Comparison of ENCODE assay signal across 11 cellular contexts in genomic region chr2:190964170-190964795, GRCh38. TPM values are rescaled to one million over a fixed set of nuclear protein-coding genes. Genes with fewer than 3 reads are reported as not detected.
A peak's percentile ranks its signal among the peaks of the same experiment; 100 is the strongest.
DNase-seq lines count a peak whose midpoint lies in the region; ATAC-seq and TF ChIP-seq lines count a peak whose summit lies in the region.
"Had no signal": no experiment of that assay in that cellular context is flagged by ENCODE, and none has a peak within 500 bp of the region (broad histone marks: within the 10 kb centered on the region; RNA-seq: fewer than 3 reads in every experiment).

No MANE protein-coding gene starts in this region.

- peak; percentile 56 for ATAC-seq in CD8-positive, alpha-beta T cell
- peak; percentile 24 to 47 (median 46) for ATAC-seq in natural killer cell
- ATAC-seq in GM18861 (IDR thresholded peaks at IDR 0.05; ENCODE audit: unreplicated experiment), result no peak

- H3K23ac ChIP-seq in H9 (ENCODE audit: insufficient read length, low read depth, low read length), result no peak overlapping the region

- H3K4me3 Mint-ChIP-seq in CD8-positive, alpha-beta T cell, result peak overlapping the region; percentile 13
- H3K4me3 Mint-ChIP-seq in H9 (no peak overlapping the region), natural killer cell (no peak overlapping the region)
- H3K4me3 Mint-ChIP-seq in activated naive CD8-positive, alpha-beta T cell treated with anti-CD3 and anti-CD28 coated beads for 36 hours, result no peak overlapping the region

- H3K27me3 Mint-ChIP-seq in CD8-positive, alpha-beta T cell (ENCODE audit: low read depth), result no peaks in the 10 kb centered on the region
- no peaks in the 10 kb centered on the region for H3K27me3 Mint-ChIP-seq in H9 (ENCODE audit: low read depth)
- no peaks in the 10 kb centered on the region for H3K27me3 Mint-ChIP-seq in activated naive CD8-positive, alpha-beta T cell treated with anti-CD3 and anti-CD28 coated beads for 36 hours
- no peaks in the 10 kb centered on the region for H3K27me3 Mint-ChIP-seq in natural killer cell (ENCODE audit: low read depth in 2 of 2)

- H3K27ac Mint-ChIP-seq in CD8-positive, alpha-beta T cell, result peak overlapping the region; percentile 83
- H3K27ac Mint-ChIP-seq in H9 (peak overlapping the region in 2 of 3 experiments; percentile 27 to 39; a peak in 1 of 7 replicates), natural killer cell (peak overlapping the region; percentile 84)
- H3K27ac Mint-ChIP-seq in activated naive CD8-positive, alpha-beta T cell treated with anti-CD3 and anti-CD28 coated beads for 36 hours, result peak overlapping the region; percentile 52

- no peak overlapping the region for H4K5ac ChIP-seq in H9 (ENCODE audit: insufficient read length, low read depth, low read length)

- no peak overlapping the region for H2BK5ac ChIP-seq in H9 (ENCODE audit: insufficient read length, low read length)

- no peak overlapping the region for H2BK20ac ChIP-seq in H9 (ENCODE audit: low read depth, low read length, poor library complexity, severe bottlenecking)

- H2BK12ac ChIP-seq in H9 (ENCODE audit: insufficient read length, low read depth, low read length), result no peak overlapping the region

- H3K9ac ChIP-seq in H9 (ENCODE audit: extremely low read depth, insufficient read length, low read length), result no peak overlapping the region

- H3K4me3 ChIP-seq in CD8-positive, alpha-beta T cell (ENCODE audit: low read depth, low read length), result no peak overlapping the region
- no peak overlapping the region for H3K4me3 ChIP-seq in lower leg skin (ENCODE audit: low read depth, poor library complexity, severe bottlenecking)
- H3K4me3 ChIP-seq: MG63 had no signal

- POLR2A ChIA-PET in CD8-positive, alpha-beta T cell (lab: Charles Lee), result interaction anchor here (0.6 to 1.3 kb wide), 4 partner anchors 12 to 518 kb away, joined by 3 read pairs; no protein-coding TSS in a partner anchor

- no peak overlapping the region for H4K91ac ChIP-seq in H9 (ENCODE audit: insufficient read length, low read depth, low read length)

- no peaks in the 10 kb centered on the region for H3K79me2 ChIP-seq in H9 (ENCODE audit: insufficient read depth, low read length)

- intact Hi-C loops in CD8-positive, alpha-beta T cell (cut with DNase I, micrococcal nuclease), result no loop called here
- intact Hi-C loops in natural killer cell (cut with micrococcal nuclease) (no loop called here), lower leg skin (cut with DNase I; ENCODE audit: low total_unique reads) (no loop called here)

- no peak for TF ChIP-seq CTCF in CD8-positive, alpha-beta T cell (IDR thresholded peaks at IDR 0.05)
- TF ChIP-seq CTCF in H9 (conservative IDR thresholded peaks at IDR 0.05), result no peak
- TF ChIP-seq CTCF in natural killer cell (IDR thresholded peaks at IDR 0.05), result no peak
- TF ChIP-seq CTCF in lower leg skin (IDR thresholded peaks at IDR 0.05), result no peak

- no peaks in the 10 kb centered on the region for H3K23me2 ChIP-seq in H9 (ENCODE audit: insufficient read length, low read depth, low read length, poor library complexity, severe bottlenecking)

- H2AFZ ChIP-seq in H9 (ENCODE audit: low read length), result no peak overlapping the region

- no peak for TF ChIP-seq POLR2A in lower leg skin (IDR thresholded peaks at IDR 0.05)

- no peak overlapping the region for H2BK15ac ChIP-seq in H9 (ENCODE audit: low read depth, low read length)

- H3K14ac ChIP-seq in H9 (ENCODE audit: insufficient read depth, low read length), result no peak overlapping the region

- no peaks in the 10 kb centered on the region for H3K9me3 Mint-ChIP-seq in CD8-positive, alpha-beta T cell
- H3K9me3 Mint-ChIP-seq in H9 (no peaks in the 10 kb centered on the region), natural killer cell (no peaks in the 10 kb centered on the region)
- peaks cover under 1% of the 10 kb centered on the region for H3K9me3 Mint-ChIP-seq in activated naive CD8-positive, alpha-beta T cell treated with anti-CD3 and anti-CD28 coated beads for 36 hours

- H2AK5ac ChIP-seq in H9 (ENCODE audit: insufficient read length, low read length), result no peak overlapping the region

- H4K20me1 ChIP-seq in H9 (ENCODE audit: control insufficient read depth, insufficient read depth, insufficient read length), result no peaks in the 10 kb centered on the region

- H3K79me1 ChIP-seq in H9 (ENCODE audit: insufficient read depth, low read depth, low read length, poor library complexity, severe bottlenecking), result no peaks in the 10 kb centered on the region

- no peaks in the 10 kb centered on the region for H3K4me1 ChIP-seq in CD8-positive, alpha-beta T cell (ENCODE audit: insufficient read depth, low read length)
- no peaks in the 10 kb centered on the region for H3K4me1 ChIP-seq in H9 (ENCODE audit: insufficient read depth, low read length)

- H3T11ph ChIP-seq in H9 (ENCODE audit: low read length), result no peak overlapping the region

- no peak overlapping the region for H2BK120ac ChIP-seq in H9 (ENCODE audit: low read depth, low read length, poor library complexity, severe bottlenecking)

- no peaks in the 10 kb centered on the region for H3K27me3 ChIP-seq in CD8-positive, alpha-beta T cell (ENCODE audit: insufficient read depth, low read length)
- no peaks in the 10 kb centered on the region for H3K27me3 ChIP-seq in H9 (ENCODE audit: insufficient read depth, low read length)
- H3K27me3 ChIP-seq: MG63 had no signal

- WGBS in H9 (ENCODE audit: extremely low coverage, insufficient read length, low lambda C conversion rate), result no CpG with 5 or more reads among the region's 6 CpGs
- 76 to 78% methylated on average over 6 of the region's 6 CpGs for WGBS in lower leg skin, 2 donors

- no peak for DNase-seq in CD8-positive, alpha-beta T cell
- DNase-seq in H9 (no peak), natural killer cell (no peak), NCI-H69 (lab: John Stamatoyannopoulos, UW) (no peak), lower leg skin (ENCODE audit: low spot score in 2 of 2) (no peak), NOMO-1 treated with DMSO at 0.1 percent for 48 hours (lab: John Stamatoyannopoulos, UW; ENCODE audit: unreplicated experiment) (no peak)
- DNase-seq in activated naive CD8-positive, alpha-beta T cell treated with anti-CD3 and anti-CD28 coated beads for 36 hours, result no peak
- DNase-seq: MG63, NCI-H345 had no signal

- H3K36me3 Mint-ChIP-seq in CD8-positive, alpha-beta T cell, result peaks cover 83% of the 10 kb centered on the region
- peaks cover 0 to 19% (median 5%) of the 10 kb centered on the region in 3 experiments; a peak in 6 of 7 replicates for H3K36me3 Mint-ChIP-seq in H9 (ENCODE audit: insufficient read depth in 1 of 3, low read depth in 3 of 3)
- peaks cover 53% of the 10 kb centered on the region for H3K36me3 Mint-ChIP-seq in activated naive CD8-positive, alpha-beta T cell treated with anti-CD3 and anti-CD28 coated beads for 36 hours
- H3K36me3 Mint-ChIP-seq in natural killer cell, result peaks cover 26% of the 10 kb centered on the region

- no peak overlapping the region for H3K18ac ChIP-seq in H9 (ENCODE audit: insufficient read length, low read depth, low read length)

- no peak overlapping the region for H3K4me2 ChIP-seq in H9 (ENCODE audit: insufficient read depth, insufficient read length, low read length)

- CTCF ChIA-PET in CD8-positive, alpha-beta T cell (lab: Charles Lee), result no interaction called here

- no peak overlapping the region for H3K56ac ChIP-seq in H9 (ENCODE audit: insufficient read length, low read depth, low read length)

- H3K27ac ChIP-seq in CD8-positive, alpha-beta T cell (ENCODE audit: low read depth, low read length), result no peak overlapping the region
- no peak overlapping the region for H3K27ac ChIP-seq in H9 (ENCODE audit: insufficient read length, low read depth, low read length)
- H3K27ac ChIP-seq: RWPE1 had no signal

- no peak overlapping the region for H3K4ac ChIP-seq in H9 (ENCODE audit: low read depth, low read length)

- H3K4me1 Mint-ChIP-seq in CD8-positive, alpha-beta T cell (ENCODE audit: low read depth), result peaks cover 27% of the 10 kb centered on the region
- no peaks in the 10 kb centered on the region for H3K4me1 Mint-ChIP-seq in H9
- H3K4me1 Mint-ChIP-seq in activated naive CD8-positive, alpha-beta T cell treated with anti-CD3 and anti-CD28 coated beads for 36 hours, result peaks cover 29% of the 10 kb centered on the region
- peaks cover 14 to 29% of the 10 kb centered on the region in 2 donors for H3K4me1 Mint-ChIP-seq in natural killer cell

- H4K8ac ChIP-seq in H9 (replicated peaks; ENCODE audit: insufficient read length, low read depth, low read length), result no peak overlapping the region

- no peaks in the 10 kb centered on the region for H3K9me3 ChIP-seq in CD8-positive, alpha-beta T cell (ENCODE audit: low read length)
- H3K9me3 ChIP-seq in H9 (ENCODE audit: control insufficient read depth, low read depth, low read length), result no peaks in the 10 kb centered on the region
- H3K9me3 ChIP-seq: MG63 had no signal

- H3K36me3 ChIP-seq in CD8-positive, alpha-beta T cell (ENCODE audit: insufficient read depth, low read length), result peaks cover 31% of the 10 kb centered on the region

RNA-seq across cellular contexts. Expression of gene STAT1, which starts 49.7 kb away (rescaled TPM):
- 10 to 100 TPM; 66.7 to 69.9 TPM for total RNA-seq in CD8-positive, alpha-beta T cell
- 45.4 and 48.1 TPM in 2 replicates for total RNA-seq in H9 (2021)
- 100 to 1,000 TPM; 383 to 389 TPM for total RNA-seq in activated naive CD8-positive, alpha-beta T cell treated with anti-CD3 and anti-CD28 coated beads for 36 hours
- 10 to 100 TPM; 49.1 to 91.6 (median 86.2) TPM for total RNA-seq in natural killer cell
- 10 to 100 TPM; 37.5 to 55.6 (median 45.5) TPM for total RNA-seq in lower leg skin

Comparison
In these comparisons a context has a peak if more than half of its experiments do, and no peak if none do; other contexts are left out.
1. H3K27ac Mint-ChIP-seq: peak in every context shown above with its lines; median percentile 84 in natural killer cell; 83 in CD8-positive, alpha-beta T cell; 52 in activated naive CD8-positive, alpha-beta T cell treated with anti-CD3 and anti-CD28 coated beads for 36 hours; 33 in H9.